Comparison of ENCODE assay signal across 1 cellular context in genomic region chr11:78460468-78460867, GRCh38.
TF ChIP-seq lines count a peak whose summit lies in the region.

No MANE protein-coding gene starts in this region.

TF ChIP-seq in IMR-90, 13 proteins besides CTCF, POLR2A, EP300 and RAD21:
- TF ChIP-seq MAZ (IDR thresholded peaks at IDR 0.05; ENCODE audit: borderline replicate concordance, low read depth, low read length) (no peak), CHD1 (IDR thresholded peaks at IDR 0.05; ENCODE audit: low read depth, low read length) (no peak), BHLHE40 (IDR thresholded peaks at IDR 0.05; ENCODE audit: low read depth, low read length) (no peak), FOS (IDR thresholded peaks at IDR 0.05; ENCODE audit: low read depth, low read length) (no peak), RFX5 (IDR thresholded peaks at IDR 0.05; ENCODE audit: low read depth, low read length) (no peak), USF2 (IDR thresholded peaks at IDR 0.05; ENCODE audit: low read depth, low read length) (no peak), MXI1 (IDR thresholded peaks at IDR 0.05; ENCODE audit: borderline replicate concordance, low read depth, low read length) (no peak), CEBPB (IDR thresholded peaks at IDR 0.05; ENCODE audit: low read depth, low read length) (no peak), MAFK (IDR thresholded peaks at IDR 0.05; ENCODE audit: low read depth, low read length) (no peak), NFE2L2 (IDR thresholded peaks at IDR 0.05; ENCODE audit: low read depth, low read length) (no peak), RCOR1 (IDR thresholded peaks at IDR 0.05; ENCODE audit: insufficient replicate concordance, low read length) (no peak), ELK1 (IDR thresholded peaks at IDR 0.05; ENCODE audit: borderline replicate concordance, low read depth, low read length) (no peak), SMC3 (IDR thresholded peaks at IDR 0.05; ENCODE audit: low read depth, low read length) (no peak)
